In the genomic region with DNA sequence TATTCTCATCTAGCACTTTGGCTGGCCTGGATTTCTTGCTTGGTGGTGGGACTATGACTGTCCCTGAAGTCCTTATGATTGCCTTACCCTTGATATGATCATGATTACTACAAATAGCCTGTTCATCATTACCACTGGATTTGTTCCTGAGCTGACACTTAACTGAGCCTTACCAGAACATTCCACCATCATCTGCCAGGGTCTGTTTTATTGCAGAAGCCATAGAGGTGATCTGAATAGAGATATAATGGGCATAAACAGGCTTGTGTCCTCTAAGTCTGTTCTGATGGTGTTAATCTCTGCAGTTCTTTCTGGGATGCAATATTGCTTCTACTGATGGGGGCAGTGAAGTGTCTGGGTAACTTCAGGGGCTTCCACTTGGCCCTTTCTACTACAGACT, we compare ENCODE assay signal across 31 cellular contexts.
"Had no signal": no experiment of that assay in that cellular context is flagged by ENCODE, and none has a peak within 500 bp of the region (broad histone marks: within the 10 kb centered on the region; RNA-seq: fewer than 3 reads in every experiment).

No MANE protein-coding gene starts in this region.

- H3K27ac ChIP-seq: adrenal gland, ascending aorta, body of pancreas, brain microvascular endothelial cell, breast epithelium had no signal

- H3K4me1 ChIP-seq: breast epithelium had no signal

- DNase-seq: activated effector memory CD4-positive, alpha-beta T cell treated with anti-CD3 and anti-CD28 coated beads, Interleukin-2, amount 50 U/mL, for 16 hours; activated effector memory CD4-positive, alpha-beta T cell treated with Interleukin-2 at 50 U/mL for 16 hours; activated gamma-delta T cell; activated gamma-delta T cell treated with Interleukin-2 at 50 U/mL for 16 hours; activated naive CD4-positive, alpha-beta T cell; activated naive CD4-positive, alpha-beta T cell treated with anti-CD3 and anti-CD28 coated beads for 36 hours; activated naive CD4-positive, alpha-beta T cell treated with anti-CD3 and anti-CD28 coated beads, Interleukin-2, amount 10 ng/mL, durations not matched to agents 7 days and 5 days; activated naive CD4-positive, alpha-beta T cell treated with anti-CD3 and anti-CD28 coated beads, Interleukin-2, amount 50 U/mL, for 16 hours; activated naive CD4-positive, alpha-beta T cell treated with Interleukin-2 at 50 U/mL for 16 hours; activated naive CD8-positive, alpha-beta T cell treated with anti-CD3 and anti-CD28 coated beads for 36 hours; activated naive CD8-positive, alpha-beta T cell treated with anti-CD3 and anti-CD28 coated beads, Interleukin-2, amount 10 ng/mL, durations not matched to agents 7 days and 5 days; activated naive CD8-positive, alpha-beta T cell treated with anti-CD3 and anti-CD28 coated beads, Interleukin-2, amount 50 U/mL, for 24 hours; activated T-cell treated with anti-CD3 and anti-CD28 coated beads, Interleukin-2, amount 50 U/mL, for 24 hours; activated T-cell treated with anti-CD3 and anti-CD28 coated beads, Interleukin-2, amount 50 U/mL, for 4 hours; activated T-cell treated with anti-CD3 and anti-CD28 coated beads, Interleukin-2, amount 50 U/mL, for 48 hours; activated T-cell treated with anti-CD3 and anti-CD28 coated beads, Interleukin-2, amount 50 U/mL, for 72 hours; amniotic stem cell; amygdala; anterior cingulate cortex; aorta; body of pancreas; brain microvascular endothelial cell; caudate nucleus; central memory CD4-positive, alpha-beta T cell; cerebellar nuclear complex had no signal

- H3K36me3 ChIP-seq: adrenal gland, ascending aorta, brain microvascular endothelial cell, breast epithelium, cardiac muscle cell had no signal

- H3K9me3 ChIP-seq: adrenal gland, ascending aorta, body of pancreas, breast epithelium had no signal

- ATAC-seq: activated naive CD4-positive, alpha-beta T cell treated with anti-CD3 and anti-CD28 coated beads, Interleukin-2, amount 50 U/mL, for 72 hours; activated naive CD8-positive, alpha-beta T cell treated with anti-CD3 and anti-CD28 coated beads, Interleukin-2, amount 50 U/mL, for 24 hours; activated T-cell treated with anti-CD3 and anti-CD28 coated beads, Interleukin-2, amount 50 U/mL, for 4 hours; activated T-cell treated with anti-CD3 and anti-CD28 coated beads, Interleukin-2, amount 50 U/mL, for 72 hours; activated T-helper 17 cell treated with anti-CD3 and anti-CD28 coated beads, Interleukin-2, amount 50 U/mL, for 72 hours; body of pancreas had no signal

- H3K4me3 ChIP-seq: adrenal gland, ascending aorta, body of pancreas, breast epithelium, cardiac muscle cell had no signal

- H3K27me3 ChIP-seq: adrenal gland, ascending aorta, body of pancreas, brain microvascular endothelial cell, breast epithelium, cardiac muscle cell had no signal
